Comparison of ENCODE assay signal across 8 cellular contexts in the genomic region with DNA sequence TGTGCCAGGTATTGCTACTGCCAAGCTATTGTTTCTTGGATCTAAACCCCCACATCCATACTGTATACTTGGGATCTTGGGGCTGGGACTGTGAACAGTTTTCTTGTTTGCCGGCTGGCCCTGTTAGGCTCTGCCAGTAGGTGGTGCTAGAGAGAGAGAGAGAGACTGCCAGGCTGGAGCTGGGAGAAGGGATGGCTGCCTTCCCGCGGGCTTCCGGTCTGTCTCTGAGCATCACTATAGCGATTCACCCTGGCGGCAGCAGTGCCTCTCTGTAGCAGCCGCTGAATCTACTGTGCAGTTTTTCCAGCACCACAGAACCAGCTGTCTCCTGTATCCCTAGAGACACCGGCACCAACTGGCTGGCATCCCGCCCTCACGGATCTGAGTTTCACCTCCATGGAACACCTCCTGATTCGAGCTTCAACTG.
DNase-seq lines count a peak whose midpoint lies in the region; ATAC-seq and TF ChIP-seq lines count a peak whose summit lies in the region.

No MANE protein-coding gene starts in this region.

- no peaks in the 10 kb centered on the region for H3K36me3 Mint-ChIP-seq in glutamatergic neuron (ENCODE audit: unreplicated experiment)

- H3K9me3 Mint-ChIP-seq in glutamatergic neuron (ENCODE audit: unreplicated experiment): no peaks in the 10 kb centered on the region

- no peak overlapping the region for H3K4me3 Mint-ChIP-seq in glutamatergic neuron (ENCODE audit: unreplicated experiment)

- no peaks in the 10 kb centered on the region for H3K4me1 Mint-ChIP-seq in glutamatergic neuron (ENCODE audit: low read depth, unreplicated experiment)

- no peaks in the 10 kb centered on the region for H3K27me3 Mint-ChIP-seq in glutamatergic neuron (ENCODE audit: unreplicated experiment)

- H3K27ac Mint-ChIP-seq in glutamatergic neuron (ENCODE audit: unreplicated experiment): no peak overlapping the region

- TF ChIP-seq CTCF in HL-60 (IDR thresholded peaks at IDR 0.05; ENCODE audit: insufficient read depth, low read length): peak; percentile 88
- peak; percentile 78 for TF ChIP-seq CTCF in glutamatergic neuron (IDR thresholded peaks at IDR 0.05; ENCODE audit: partially characterized antibody, unreplicated experiment)

- no peak overlapping the region for H3K4me3 ChIP-seq in HL-60 (replicated peaks; ENCODE audit: insufficient read depth, low read length)

- no peak overlapping the region for H3K27ac ChIP-seq in HL-60 (replicated peaks)

- no peaks in the 10 kb centered on the region for H3K27me3 ChIP-seq in HL-60 (ENCODE audit: insufficient read depth, poor library complexity, severe bottlenecking)

- ATAC-seq in GM18858 (IDR thresholded peaks at IDR 0.05; ENCODE audit: unreplicated experiment): peak; percentile 73

- peak; percentile 88 for DNase-seq in AG20443 (ENCODE audit: low spot score)
- DNase-seq in HL-60 (ENCODE audit: low read depth in 1 of 2, low spot score in 1 of 2): peak; percentile 44 to 59
- DNase-seq in activated T-helper 1 cell treated with anti-CD3 and anti-CD28 coated beads, Interleukin-2, amount 50 U/mL, for 16 hours (ENCODE audit: low read depth in 1 of 2, low spot score in 1 of 2): peak; percentile 8 to 11
- DNase-seq in glutamatergic neuron: peak; percentile 72
- peak; percentile 37 for DNase-seq in putamen (ENCODE audit: low spot score)
- no peak for DNase-seq in NOMO-1 treated with dmso at 0.1 percent for 144 hours (lab: John Stamatoyannopoulos, UW; ENCODE audit: unreplicated experiment)

TF ChIP-seq in PFSK-1, 5 proteins besides CTCF, POLR2A, EP300 and RAD21:
- peak; percentile 26 for TF ChIP-seq FOXP2 (optimal IDR thresholded peaks at IDR 0.05; ENCODE audit: borderline replicate concordance, extremely low read depth, extremely low read length, insufficient read depth)
- TF ChIP-seq, protein P1, sequence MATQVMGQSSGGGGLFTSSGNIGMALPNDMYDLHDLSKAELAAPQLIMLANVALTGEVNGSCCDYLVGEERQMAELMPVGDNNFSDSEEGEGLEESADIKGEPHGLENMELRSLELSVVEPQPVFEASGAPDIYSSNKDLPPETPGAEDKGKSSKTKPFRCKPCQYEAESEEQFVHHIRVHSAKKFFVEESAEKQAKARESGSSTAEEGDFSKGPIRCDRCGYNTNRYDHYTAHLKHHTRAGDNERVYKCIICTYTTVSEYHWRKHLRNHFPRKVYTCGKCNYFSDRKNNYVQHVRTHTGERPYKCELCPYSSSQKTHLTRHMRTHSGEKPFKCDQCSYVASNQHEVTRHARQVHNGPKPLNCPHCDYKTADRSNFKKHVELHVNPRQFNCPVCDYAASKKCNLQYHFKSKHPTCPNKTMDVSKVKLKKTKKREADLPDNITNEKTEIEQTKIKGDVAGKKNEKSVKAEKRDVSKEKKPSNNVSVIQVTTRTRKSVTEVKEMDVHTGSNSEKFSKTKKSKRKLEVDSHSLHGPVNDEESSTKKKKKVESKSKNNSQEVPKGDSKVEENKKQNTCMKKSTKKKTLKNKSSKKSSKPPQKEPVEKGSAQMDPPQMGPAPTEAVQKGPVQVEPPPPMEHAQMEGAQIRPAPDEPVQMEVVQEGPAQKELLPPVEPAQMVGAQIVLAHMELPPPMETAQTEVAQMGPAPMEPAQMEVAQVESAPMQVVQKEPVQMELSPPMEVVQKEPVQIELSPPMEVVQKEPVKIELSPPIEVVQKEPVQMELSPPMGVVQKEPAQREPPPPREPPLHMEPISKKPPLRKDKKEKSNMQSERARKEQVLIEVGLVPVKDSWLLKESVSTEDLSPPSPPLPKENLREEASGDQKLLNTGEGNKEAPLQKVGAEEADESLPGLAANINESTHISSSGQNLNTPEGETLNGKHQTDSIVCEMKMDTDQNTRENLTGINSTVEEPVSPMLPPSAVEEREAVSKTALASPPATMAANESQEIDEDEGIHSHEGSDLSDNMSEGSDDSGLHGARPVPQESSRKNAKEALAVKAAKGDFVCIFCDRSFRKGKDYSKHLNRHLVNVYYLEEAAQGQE (IDR thresholded peaks at IDR 0.05; ENCODE audit: insufficient read depth in 1 of 2, low read depth in 2 of 2, low read length in 2 of 2): no peak
